ENCODE assay signal across 15 cellular contexts in the genomic region with DNA sequence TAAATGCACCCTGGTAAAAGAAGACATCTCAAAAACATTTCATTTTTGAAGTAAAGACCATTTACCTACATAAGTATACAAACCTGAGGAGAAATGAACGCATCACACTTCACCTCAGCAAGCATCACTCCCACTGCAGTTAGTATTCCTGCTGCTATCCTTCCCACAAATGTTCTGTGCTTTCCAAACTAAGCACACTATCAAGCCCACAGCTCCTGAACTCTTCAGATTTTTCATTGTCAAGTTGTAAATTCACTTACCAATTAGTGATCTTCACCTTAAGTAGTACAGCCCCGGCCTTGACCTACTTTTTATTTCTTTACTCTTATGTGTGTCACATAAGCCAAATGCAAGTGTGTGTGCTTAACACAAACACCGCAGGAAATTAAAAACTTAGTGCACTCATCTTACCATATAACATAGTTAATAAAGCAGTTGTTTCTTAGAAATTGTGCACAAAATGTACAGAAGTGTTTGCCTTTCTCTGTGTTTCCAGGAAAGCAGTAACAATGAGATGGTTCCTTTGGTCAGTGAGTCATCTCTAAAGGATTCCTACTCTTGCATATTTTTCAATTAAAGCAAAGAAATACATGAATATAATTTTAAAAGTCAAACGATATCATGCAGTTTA.
A peak's percentile ranks its signal among the peaks of the same experiment; 100 is the strongest.
DNase-seq lines count a peak whose midpoint lies in the region; ATAC-seq and TF ChIP-seq lines count a peak whose summit lies in the region.
"Had no signal": no experiment of that assay in that cellular context is flagged by ENCODE, and none has a peak within 500 bp of the region (broad histone marks: within the 10 kb centered on the region; RNA-seq: fewer than 3 reads in every experiment).

No MANE protein-coding gene starts in this region.

- H3K18ac ChIP-seq in trophoblast cell (ENCODE audit: low read length), result no peak overlapping the region

- H3K79me1 ChIP-seq in trophoblast cell (ENCODE audit: low read length), result no peaks in the 10 kb centered on the region

- H3K4me3 ChIP-seq in fibroblast of pulmonary artery (replicated peaks; ENCODE audit: low read depth, low read length) (no peak overlapping the region), trophoblast cell (ENCODE audit: low read depth, low read length) (no peak overlapping the region), prostate gland (no peak overlapping the region)
- H3K4me3 ChIP-seq: adrenal gland, stomach had no signal

- no peak overlapping the region for H2AFZ ChIP-seq in trophoblast cell (ENCODE audit: insufficient read depth, low read length, poor library complexity)

- no peak overlapping the region for H4K91ac ChIP-seq in trophoblast cell (ENCODE audit: low read depth, low read length)

- H3K27ac ChIP-seq in VCaP, result peak overlapping the region; percentile 76
- no peak overlapping the region for H3K27ac ChIP-seq in trophoblast cell (ENCODE audit: low read depth, low read length)
- no peak overlapping the region for H3K27ac ChIP-seq in prostate gland
- H3K27ac ChIP-seq: adrenal gland, KMS-11, stomach had no signal

- H3K79me2 ChIP-seq in trophoblast cell (ENCODE audit: control insufficient read depth, insufficient read depth, low read length, poor library complexity), result no peaks in the 10 kb centered on the region

- H2BK12ac ChIP-seq in trophoblast cell (ENCODE audit: low read length), result no peak overlapping the region

- no peak overlapping the region for H2BK120ac ChIP-seq in trophoblast cell (ENCODE audit: insufficient read depth, low read length, poor library complexity)

- no peak for ATAC-seq in HG03135 (IDR thresholded peaks at IDR 0.05; ENCODE audit: unreplicated experiment)
- ATAC-seq: Panc1 had no signal

- H3K9me3 ChIP-seq in trophoblast cell (ENCODE audit: insufficient read depth, low read depth, low read length) (no peaks in the 10 kb centered on the region), prostate gland (no peaks in the 10 kb centered on the region)
- H3K9me3 ChIP-seq: adrenal gland, stomach had no signal

- intact Hi-C loops in prostate gland (cut with DNase I), result no loop called here

- no peak overlapping the region for H4K8ac ChIP-seq in trophoblast cell (ENCODE audit: low read depth, low read length)

- no CpG with 5 or more reads among the region's 4 CpGs for WGBS in trophoblast cell (ENCODE audit: extremely low coverage, insufficient coverage, insufficient read length)
- WGBS in prostate gland, result 44% methylated on average over 4 of the region's 4 CpGs

- no peak overlapping the region for H2AK5ac ChIP-seq in trophoblast cell (ENCODE audit: low read length)

- H3K4me1 ChIP-seq in trophoblast cell (ENCODE audit: control insufficient read depth in 1 of 2, insufficient read depth in 2 of 2, low read length in 2 of 2), result no peaks in the 10 kb centered on the region
- no peaks in the 10 kb centered on the region for H3K4me1 ChIP-seq in prostate gland (replicated peaks)
- H3K4me1 ChIP-seq: adrenal gland, stomach had no signal

- H2BK5ac ChIP-seq in trophoblast cell (ENCODE audit: low read depth, low read length, poor library complexity), result no peak overlapping the region

- no peak overlapping the region for H3K23ac ChIP-seq in trophoblast cell (ENCODE audit: low read length)

- H3K27me3 ChIP-seq in trophoblast cell (ENCODE audit: insufficient read depth, low read length) (no peaks in the 10 kb centered on the region), prostate gland (replicated peaks; ENCODE audit: insufficient read depth) (no peaks in the 10 kb centered on the region)
- H3K27me3 ChIP-seq: adrenal gland, stomach had no signal

- DNase-seq in A172 (ENCODE audit: low spot score) (peak; percentile 3), GM04503 (ENCODE audit: low read depth) (peak; percentile 12), fibroblast of pulmonary artery (ENCODE audit: low read depth) (peak; percentile 64), trophoblast cell (no peak), NCI-H1436 treated with DMSO at 0.1 percent for 48 hours (lab: John Stamatoyannopoulos, UW) (no peak), prostate gland (ENCODE audit: low spot score) (no peak)
- DNase-seq: adrenal gland; effector CD8-positive, alpha-beta T cell; hippocampal formation; stimulated activated CD4-positive, alpha-beta T cell treated with anti-CD3 and anti-CD28 coated beads, Interleukin-4, amount 100 ng/mL, for 24 hours; stomach had no signal

- no peak for TF ChIP-seq POLR2A in prostate gland (IDR thresholded peaks at IDR 0.05)

- no peak overlapping the region for H3K14ac ChIP-seq in trophoblast cell (ENCODE audit: low read length)

- no peak overlapping the region for H3K4me2 ChIP-seq in trophoblast cell (ENCODE audit: low read length)
- H3K4me2 ChIP-seq: KMS-11 had no signal

- TF ChIP-seq CTCF in VCaP (conservative IDR thresholded peaks at IDR 0.05), result no peak
- no peak for TF ChIP-seq CTCF in fibroblast of pulmonary artery (IDR thresholded peaks at IDR 0.05; ENCODE audit: low read length, missing control alignments)
- no peak for TF ChIP-seq CTCF in prostate gland (IDR thresholded peaks at IDR 0.05)

- no peak overlapping the region for H4K12ac ChIP-seq in trophoblast cell (ENCODE audit: low read depth, low read length)

- no peaks in the 10 kb centered on the region for H3K36me3 ChIP-seq in trophoblast cell (ENCODE audit: control insufficient read depth in 1 of 2, insufficient read depth in 2 of 2, low read length in 2 of 2)
- H3K36me3 ChIP-seq in prostate gland, result no peaks in the 10 kb centered on the region
- H3K36me3 ChIP-seq: adrenal gland, stomach had no signal

- no peak overlapping the region for H3K9ac ChIP-seq in trophoblast cell (ENCODE audit: low read length)
- H3K9ac ChIP-seq: KMS-11 had no signal

- H3K4ac ChIP-seq in trophoblast cell (ENCODE audit: low read depth, low read length), result no peak overlapping the region

Comparison
In these comparisons a context has a peak if more than half of its experiments do, and no peak if none do; other contexts are left out.
1. DNase-seq: peak in A172 (single experiment), GM04503 (single experiment) and fibroblast of pulmonary artery (single experiment); none in trophoblast cell (0 of 2), NCI-H1436 treated with DMSO at 0.1 percent for 48 hours (single experiment) and prostate gland (single experiment).